Comparison of ENCODE assay signal across 22 cellular contexts in genomic region chr10:34063592-34063991, GRCh38.
"Had no signal": no experiment of that assay in that cellular context is flagged by ENCODE, and none has a peak within 500 bp of the region (broad histone marks: within the 10 kb centered on the region; RNA-seq: fewer than 3 reads in every experiment).

No MANE protein-coding gene starts in this region.

- DNase-seq: IMR-90, Karpas-422, KG1, MM.1S, NCI-H1092 treated with DMSO at 0.1 percent for 48 hours, NCI-H1436, NCI-H187, NCI-H2029, NCI-H2107, NCI-H2171, NCI-H226, NCI-H446, NCI-H510A, NCI-H524 treated with DMSO at 0.1 percent for 48 hours, NCI-H69, NCI-H774, PC-3, SHP77, SK-N-SH, T-helper 1 cell had no signal

- H3K27ac ChIP-seq: RWPE1 had no signal

- ATAC-seq: Panc1, PC-3 had no signal

- H3K9ac ChIP-seq: SK-N-SH had no signal

- H3K4me2 ChIP-seq: SK-N-SH had no signal
